Comparison of ENCODE assay signal across 1 cellular context in the genomic region with DNA sequence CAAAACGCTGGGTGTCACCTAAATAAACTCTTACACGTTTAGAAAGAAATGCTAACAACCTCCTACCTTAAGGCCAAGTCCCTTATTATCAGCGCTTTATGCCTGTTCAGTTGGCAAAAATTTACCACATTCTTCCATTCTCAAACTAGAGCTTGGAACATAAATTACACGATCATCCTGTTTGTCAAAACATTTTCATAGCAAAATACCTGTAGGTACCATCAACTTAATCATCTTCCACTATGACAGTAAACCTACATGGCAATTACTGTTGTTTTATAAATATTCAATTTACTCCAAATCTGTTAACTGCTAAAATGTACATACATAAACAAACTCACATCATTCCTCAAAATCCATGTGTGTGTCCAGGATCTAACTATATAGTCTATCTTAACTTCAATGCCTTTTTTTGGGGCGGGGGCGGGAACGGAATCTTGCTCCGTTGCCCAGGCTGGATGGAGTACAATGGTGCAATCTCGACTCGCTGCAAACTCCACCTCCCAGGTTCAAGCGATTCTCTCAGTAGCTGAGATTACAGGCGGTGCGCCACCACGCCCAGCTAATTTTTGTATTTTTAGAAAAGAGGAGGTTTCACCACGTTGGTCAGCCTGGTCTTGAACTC.
A peak's percentile ranks its signal among the peaks of the same experiment; 100 is the strongest.
TF ChIP-seq lines count a peak whose summit lies in the region.

No MANE protein-coding gene starts in this region.

TF ChIP-seq in WTC11, 78 proteins besides CTCF, POLR2A, EP300 and RAD21 (continued from another document):
- TF ChIP-seq ZNF532 (CRISPR knock-in tag; IDR thresholded peaks at IDR 0.05; ENCODE audit: borderline replicate concordance) (0 out of 2 replicates have a peak, but pooled peaks have one; percentile 4), SMAD4 (CRISPR knock-in tag; IDR thresholded peaks at IDR 0.05) (no peak), ZNF121 (CRISPR knock-in tag; IDR thresholded peaks at IDR 0.05) (peak; percentile 72; the same call in 1 of the 2 replicates), MAX (CRISPR knock-in tag; IDR thresholded peaks at IDR 0.05) (no peak)
TF ChIP-seq in WTC11: peak in this region for 7.
